In genomic region chr1:168553680-168554553, GRCh38 we compare ENCODE assay signal across 1 cellular context.
TF ChIP-seq lines count a peak whose summit lies in the region.

No MANE protein-coding gene starts in this region.

TF ChIP-seq in SK-N-SH, 30 proteins besides CTCF, POLR2A, EP300 and RAD21 (continued from another document):
- TF ChIP-seq USF1 (IDR thresholded peaks at IDR 0.05; ENCODE audit: borderline replicate concordance, low read depth) (no peak), TCF12 (IDR thresholded peaks at IDR 0.05) (no peak)
